ENCODE assay signal across 8 cellular contexts in genomic region chr4:7803992-7804758, GRCh38.
DNase-seq lines count a peak whose midpoint lies in the region; ATAC-seq and TF ChIP-seq lines count a peak whose summit lies in the region.

No MANE protein-coding gene starts in this region.

- H3K9ac ChIP-seq in HCT116 (ENCODE audit: low read length) (no peak overlapping the region), endodermal cell (ENCODE audit: extremely low read depth, low read length, poor library complexity, severe bottlenecking) (no peak overlapping the region)

- H3K27me3 Mint-ChIP-seq in endodermal cell (ENCODE audit: insufficient read depth): no peaks in the 10 kb centered on the region

- H3K9me2 ChIP-seq in HCT116 (ENCODE audit: insufficient read depth): no peaks in the 10 kb centered on the region

- TF ChIP-seq CTCF in HCT116 (IDR thresholded peaks at IDR 0.05 in 2 of 3, conservative IDR thresholded peaks at IDR 0.05 in 1 of 3; ENCODE audit: borderline replicate concordance in 1 of 3, insufficient read depth in 1 of 3, low read depth in 2 of 3, low read length in 2 of 3) (peak; percentile 92 to 99 (median 96)), endodermal cell (conservative IDR thresholded peaks at IDR 0.05) (peak; percentile 95)

- DNase-seq in DMS114 treated with DMSO at 0.1 percent for 48 hours (lab: John Stamatoyannopoulos, UW; ENCODE audit: unreplicated experiment) (peak; percentile 31), HCT116 (ENCODE audit: low read depth, low spot score) (peak; percentile 39), NCI-H748 treated with DMSO at 0.1 percent for 48 hours (lab: John Stamatoyannopoulos, UW) (peak; percentile 2), endodermal cell (peak; percentile 98)
- DNase-seq in activated CD8-positive, alpha-beta memory T cell treated with anti-CD3 and anti-CD28 coated beads for 24 hours: peak; percentile 93
- DNase-seq in stimulated activated CD8-positive, alpha-beta memory T cell treated with anti-CD3 and anti-CD28 coated beads, Interleukin-2, amount 100 ng/mL, for 1 hour (ENCODE audit: low read depth in 2 of 2): peak; percentile 44 to 68

- no TSS peak for BruUV-seq in HCT116 (replicated peaks; lab: Mats Ljungman, UMichigan)

- TF ChIP-seq POLR2A in HCT116 (IDR thresholded peaks at IDR 0.05; ENCODE audit: borderline replicate concordance, extremely low read depth, insufficient read depth, insufficient read length): no peak

- H3K27me3 ChIP-seq in HCT116 (ENCODE audit: insufficient read depth, low read length) (no peaks in the 10 kb centered on the region), endodermal cell (ENCODE audit: control insufficient read depth, insufficient read depth, low read length, poor library complexity, severe bottlenecking) (no peaks in the 10 kb centered on the region)

- H3K27ac Mint-ChIP-seq in endodermal cell: peak overlapping the region; percentile 72

- POLR2A ChIA-PET in HCT116 (lab: Charles Lee): interaction anchor here (0.7 kb wide), 1 partner anchor 33 kb away, joined by 3 read pairs; no protein-coding TSS in a partner anchor

- H3K4me3 ChIP-seq in HCT116 (replicated peaks in 1 of 2; ENCODE audit: low read depth in 1 of 2, low read length in 2 of 2) (no peak overlapping the region), endodermal cell (ENCODE audit: low read length) (no peak overlapping the region), mesodermal cell (ENCODE audit: extremely low read depth, insufficient read depth, low read length, poor library complexity, severe bottlenecking) (no peak overlapping the region)

- peaks cover 15% of the 10 kb centered on the region for H3K4me1 Mint-ChIP-seq in endodermal cell

- H3K9me3 Mint-ChIP-seq in endodermal cell: no peaks in the 10 kb centered on the region

- H3K9me3 ChIP-seq in HCT116 (ENCODE audit: control insufficient read depth in 1 of 2, insufficient read depth in 1 of 2, low read depth in 1 of 2, low read length in 2 of 2) (no peaks in the 10 kb centered on the region), endodermal cell (ENCODE audit: control insufficient read depth, low read length) (no peaks in the 10 kb centered on the region), mesodermal cell (ENCODE audit: control insufficient read depth, low read length) (peaks cover 6% of the 10 kb centered on the region)

- no peak overlapping the region for H3K4me2 ChIP-seq in HCT116 (ENCODE audit: low read length)

- TF ChIP-seq RAD21 in HCT116 (IDR thresholded peaks at IDR 0.05; ENCODE audit: low read depth): peak; percentile 93

- H3K36me3 ChIP-seq in HCT116 (ENCODE audit: control insufficient read depth in 1 of 2, insufficient read depth in 2 of 2, low read length in 2 of 2): peaks cover 0 to 11% of the 10 kb centered on the region in 2 experiments; a peak in 3 of 4 replicates
- H3K36me3 ChIP-seq in endodermal cell (ENCODE audit: control insufficient read depth, insufficient read depth, low read length): peaks cover 41% of the 10 kb centered on the region
- peaks cover 60% of the 10 kb centered on the region for H3K36me3 ChIP-seq in mesodermal cell (ENCODE audit: control insufficient read depth, insufficient read depth, low read length)

- ATAC-seq in HCT116: peak; percentile 83
- ATAC-seq in HG03025 (IDR thresholded peaks at IDR 0.05; ENCODE audit: low FRiP score, unreplicated experiment): no peak

- no peak overlapping the region for H2AFZ ChIP-seq in HCT116 (ENCODE audit: low read depth, low read length, poor library complexity, severe bottlenecking)

- WGBS in endodermal cell (ENCODE audit: insufficient coverage in 1 of 2, insufficient read length in 1 of 2), 2 experiments: 66 to 86% methylated on average over 9 to 16 of the region's 16 CpGs
- 59 to 63% methylated on average over 15 to 16 of the region's 16 CpGs for WGBS in mesodermal cell (ENCODE audit: insufficient coverage in 2 of 2), 2 experiments

- H4K20me1 ChIP-seq in HCT116 (ENCODE audit: insufficient read depth): no peaks in the 10 kb centered on the region

- peaks cover 36% of the 10 kb centered on the region for H3K36me3 Mint-ChIP-seq in endodermal cell (ENCODE audit: low read depth)

- RAD21 ChIA-PET in HCT116 (lab: Charles Lee; ENCODE audit: low non-redundant PET in 1 of 2, low total read pairs in 2 of 2, uncharacterized antibody in 2 of 2, unreplicated experiment in 2 of 2): interaction anchor here in 1 of 2 experiments (0.6 kb wide), 1 partner anchor 17 kb away, joined by 6 read pairs; no protein-coding TSS in a partner anchor

- H3K27ac ChIP-seq in HCT116 (ENCODE audit: low read depth, low read length) (no peak overlapping the region), endodermal cell (ENCODE audit: low read depth, low read length) (no peak overlapping the region), mesodermal cell (ENCODE audit: low read depth, low read length, severe bottlenecking) (peak overlapping the region; percentile 78)

- no peak overlapping the region for H3K4me3 Mint-ChIP-seq in endodermal cell

- CTCF ChIA-PET in HCT116 (lab: Charles Lee): interaction anchor here (0.6 to 4.7 kb wide), 16 partner anchors 9 to 183 kb away, joined by 3 to 82 read pairs (median 4); no protein-coding TSS in a partner anchor

- no peaks in the 10 kb centered on the region for H3K79me2 ChIP-seq in HCT116 (ENCODE audit: insufficient read depth, low read length)

- intact Hi-C loops in HCT116 (cut with micrococcal nuclease): loop anchor here (1.0 kb wide), 2 partner anchors 125 to 183 kb away; no protein-coding TSS in a partner anchor

- peaks cover 7 to 8% of the 10 kb centered on the region in 2 experiments; a peak in 2 of 4 replicates for H3K4me1 ChIP-seq in HCT116 (ENCODE audit: control insufficient read depth in 1 of 2, insufficient read depth in 2 of 2, low read length in 2 of 2)
- H3K4me1 ChIP-seq in endodermal cell (ENCODE audit: control insufficient read depth, insufficient read depth, low read length): peaks cover 7% of the 10 kb centered on the region
- H3K4me1 ChIP-seq in mesodermal cell (ENCODE audit: control insufficient read depth, insufficient read depth, low read length, poor library complexity, severe bottlenecking): peaks cover 39% of the 10 kb centered on the region

TF ChIP-seq in HCT116, 20 proteins besides CTCF, POLR2A, EP300 and RAD21:
- TF ChIP-seq SP1 (IDR thresholded peaks at IDR 0.05; ENCODE audit: low read depth): no peak
- no peak for TF ChIP-seq JUND (IDR thresholded peaks at IDR 0.05)
- TF ChIP-seq EGR1 (IDR thresholded peaks at IDR 0.05; ENCODE audit: low read depth): no peak
- no peak for TF ChIP-seq YY1 (IDR thresholded peaks at IDR 0.05; ENCODE audit: extremely low read depth, insufficient replicate concordance, low read depth, low read length)
- TF ChIP-seq FOSL1 (IDR thresholded peaks at IDR 0.05; ENCODE audit: low read depth): no peak
- no peak for TF ChIP-seq SIN3A (IDR thresholded peaks at IDR 0.05; ENCODE audit: low read depth)
- no peak for TF ChIP-seq ZFX (IDR thresholded peaks at IDR 0.05)
- TF ChIP-seq REST (IDR thresholded peaks at IDR 0.05; ENCODE audit: low read depth): no peak
- no peak for TF ChIP-seq POLR2AphosphoS5 (IDR thresholded peaks at IDR 0.05; ENCODE audit: low read depth, low read length)
- no peak for TF ChIP-seq MAX (IDR thresholded peaks at IDR 0.05)
- no peak for TF ChIP-seq TCF7L2 (IDR thresholded peaks at IDR 0.05; ENCODE audit: borderline replicate concordance, extremely low read depth, insufficient read depth, insufficient read length)
- TF ChIP-seq ELF1 (IDR thresholded peaks at IDR 0.05; ENCODE audit: borderline replicate concordance, low read depth): no peak
- no peak for TF ChIP-seq SRF (IDR thresholded peaks at IDR 0.05; ENCODE audit: low read depth)
- no peak for TF ChIP-seq ATF3 (IDR thresholded peaks at IDR 0.05)
- TF ChIP-seq EZH2 (IDR thresholded peaks at IDR 0.05): no peak
- TF ChIP-seq CBX3 (IDR thresholded peaks at IDR 0.05; ENCODE audit: low read depth): no peak
- no peak for TF ChIP-seq ZNF274 (IDR thresholded peaks at IDR 0.05; ENCODE audit: low read depth, low read length)
TF ChIP-seq in HCT116: peak in this region for 0.

Comparison
In these comparisons a context has a peak if more than half of its experiments do, and no peak if none do; other contexts are left out.
1. DNase-seq: peak in every context shown above with its lines; median percentile 98 in endodermal cell; 93 in activated CD8-positive, alpha-beta memory T cell treated with anti-CD3 and anti-CD28 coated beads for 24 hours; 56 in stimulated activated CD8-positive, alpha-beta memory T cell treated with anti-CD3 and anti-CD28 coated beads, Interleukin-2, amount 100 ng/mL, for 1 hour; 39 in HCT116; 31 in DMS114 treated with DMSO at 0.1 percent for 48 hours; 2 in NCI-H748 treated with DMSO at 0.1 percent for 48 hours.